17 cellular contexts compared by ENCODE assay signal in genomic region chr15:42146551-42147430, GRCh38. TPM values are rescaled to one million over a fixed set of nuclear protein-coding genes. Genes with fewer than 3 reads are reported as not detected.
DNase-seq lines count a peak whose midpoint lies in the region; ATAC-seq, FAIRE-seq and TF ChIP-seq lines count a peak whose summit lies in the region.
"Had no signal": no experiment of that assay in that cellular context is flagged by ENCODE, and none has a peak within 500 bp of the region (broad histone marks: within the 10 kb centered on the region; RNA-seq: fewer than 3 reads in every experiment).

No MANE protein-coding gene starts in this region.

- H3K36me3 ChIP-seq in heart right ventricle (no peaks in the 10 kb centered on the region), H1 (ENCODE audit: control insufficient read depth in 2 of 4, insufficient read depth in 4 of 4, low read length in 3 of 4) (no peaks in the 10 kb centered on the region), neuronal stem cell (replicated peaks in 1 of 2; ENCODE audit: control insufficient read depth in 2 of 2, insufficient read depth in 2 of 2, low read length in 2 of 2) (no peaks in the 10 kb centered on the region)

- H2BK15ac ChIP-seq in H1 (ENCODE audit: low read length) (peak overlapping the region; percentile 3; the same call in 1 of the 2 replicates), neuronal stem cell (ENCODE audit: low read length) (no peak overlapping the region)

- H3K4me3 ChIP-seq in heart right ventricle (no peak overlapping the region), H1 (ENCODE audit: extremely low read depth in 1 of 4, insufficient read depth in 2 of 4, low read depth in 3 of 4, low read length in 4 of 4) (no peak overlapping the region), neuronal stem cell (ENCODE audit: low read length in 2 of 2) (no peak overlapping the region)

- CTCF ChIA-PET in H1 (lab: Charles Lee; ENCODE audit: partially characterized antibody), result interaction anchor here (0.8 to 22.6 kb wide), 8 partner anchors 10 to 239 kb away, joined by 3 to 416 read pairs (median 7); partner anchors contain the start of gene PLA2G4F

- TF ChIP-seq EP300 in H1 (IDR thresholded peaks at IDR 0.05; ENCODE audit: borderline replicate concordance in 1 of 2, low read depth in 2 of 2, low read length in 2 of 2), result no peak

- no peak for ATAC-seq in heart right ventricle
- ATAC-seq in HG03469 (IDR thresholded peaks at IDR 0.05; ENCODE audit: unreplicated experiment), result no peak

- peaks cover 0 to 8% (median 0%) of the 10 kb centered on the region in 7 donors for H3K27me3 ChIP-seq in heart right ventricle
- H3K27me3 ChIP-seq in H1 (replicated peaks in 1 of 4; ENCODE audit: control insufficient read depth in 3 of 4, extremely low read depth in 1 of 4, insufficient read depth in 3 of 4, low read length in 3 of 4), result no peaks in the 10 kb centered on the region
- peaks cover 0 to 13% (median 0%) of the 10 kb centered on the region in 3 experiments for H3K27me3 ChIP-seq in neuronal stem cell (ENCODE audit: control insufficient read depth in 3 of 3, insufficient read depth in 3 of 3, low read depth in 1 of 3, low read length in 3 of 3)

- H4K91ac ChIP-seq in H1 (replicated peaks; ENCODE audit: insufficient read length, low read length) (no peak overlapping the region), neuronal stem cell (ENCODE audit: low read depth, low read length, poor library complexity) (no peak overlapping the region)

- H3K79me2 ChIP-seq in H1 (ENCODE audit: control insufficient read depth in 1 of 2, insufficient read depth in 2 of 2, low read length in 2 of 2), result no peaks in the 10 kb centered on the region

- H2BK5ac ChIP-seq in H1 (ENCODE audit: low read depth, low read length) (no peak overlapping the region), neuronal stem cell (ENCODE audit: low read length) (peak overlapping the region; percentile 19)

- H3K79me1 ChIP-seq in H1 (ENCODE audit: low read depth, low read length), result no peaks in the 10 kb centered on the region
- no peaks in the 10 kb centered on the region for H3K79me1 ChIP-seq in neuronal stem cell (ENCODE audit: low read depth, low read length)

- H3K23ac ChIP-seq in H1 (ENCODE audit: insufficient read length), result no peak overlapping the region
- no peak overlapping the region for H3K23ac ChIP-seq in neuronal stem cell (ENCODE audit: low read depth, low read length, poor library complexity)

- H3K14ac ChIP-seq in H1 (ENCODE audit: insufficient read length), result no peak overlapping the region
- peak overlapping the region; percentile 9 for H3K14ac ChIP-seq in neuronal stem cell (ENCODE audit: low read length)

- no peak overlapping the region for H4K5ac ChIP-seq in H1 (ENCODE audit: insufficient read length, low read depth, low read length)

- H4K20me1 ChIP-seq in H1 (replicated peaks in 1 of 2; ENCODE audit: control insufficient read depth in 1 of 2, insufficient read depth in 2 of 2, low read length in 2 of 2), result no peaks in the 10 kb centered on the region

- H2AFZ ChIP-seq in H1 (ENCODE audit: low read length) (0 out of 2 replicates have a peak overlapping the region, but pooled peaks have one; percentile 34), neuronal stem cell (ENCODE audit: low read length) (peak overlapping the region; percentile 17)

- no peak overlapping the region for H2BK12ac ChIP-seq in H1 (ENCODE audit: low read depth, low read length)
- H2BK12ac ChIP-seq in neuronal stem cell (ENCODE audit: low read length), result peak overlapping the region; percentile 67

- no peak for TF ChIP-seq RAD21 in H1 (IDR thresholded peaks at IDR 0.05 in 1 of 2, conservative IDR thresholded peaks at IDR 0.05 in 1 of 2; ENCODE audit: low read depth in 2 of 2, low read length in 2 of 2)

- 82 to 86% methylated on average over 24 of the region's 24 CpGs for whole genome bisulfite sequencing in heart right ventricle, 2 donors
- 92% methylated on average over 24 of the region's 24 CpGs; no CpG with 5 or more reads in 1 of the 2 experiments for WGBS in H1 (ENCODE audit: extremely low coverage in 1 of 2, insufficient coverage in 1 of 2, insufficient read length in 1 of 2, insufficient replicate concordance in 2 of 2, low coverage in 1 of 2, low lambda C conversion rate in 2 of 2, missing lambda C conversion rate in 1 of 2), 2 experiments
- WGBS in neuronal stem cell (ENCODE audit: extremely low coverage in 2 of 2, insufficient read length in 2 of 2, insufficient replicate concordance in 1 of 2), 2 donors, result no CpG with 5 or more reads among the region's 24 CpGs

- no peak for FAIRE-seq in H1 (lab: Jason Lieb, UNC)
- FAIRE-seq: G401.6, GM12891, GM19239, RCC 7860 had no signal

- H4K8ac ChIP-seq in H1 (ENCODE audit: extremely low read depth, insufficient read depth, low read length), result peak overlapping the region; percentile 89
- H4K8ac ChIP-seq in neuronal stem cell (ENCODE audit: low read depth, low read length), result no peak overlapping the region

- DNase-seq in cardiac septum (ENCODE audit: low spot score) (peak; percentile 44), heart right ventricle (no peak), H1 (ENCODE audit: low read depth in 1 of 2, low spot score in 2 of 2) (no peak), neuronal stem cell (ENCODE audit: low spot score) (no peak), NCI-H774 (lab: John Stamatoyannopoulos, UW) (no peak), DMS53 (lab: John Stamatoyannopoulos, UW) (no peak)
- DNase-seq: AML-193, KBM-7, NCI-H1694, SHP77 treated with DMSO at 0.1 percent for 48 hours had no signal

- H2AK5ac ChIP-seq in H1 (ENCODE audit: low read depth, low read length), result no peak overlapping the region
- H2AK5ac ChIP-seq in neuronal stem cell (ENCODE audit: low read depth, low read length), result peak overlapping the region; percentile 22

- H3K9ac ChIP-seq in H1 (replicated peaks in 1 of 4; ENCODE audit: extremely low read depth in 1 of 4, low read depth in 3 of 4, low read length in 3 of 4) (no peak overlapping the region), neuronal stem cell (ENCODE audit: low read depth, low read length, poor library complexity) (no peak overlapping the region)

- POLR2A ChIA-PET in H1 (lab: Charles Lee; ENCODE audit: partially characterized antibody), result interaction anchor here (0.6 kb wide), 1 partner anchor 444 kb away, joined by 3 read pairs; no protein-coding TSS in a partner anchor

- no peak for TF ChIP-seq CTCF in heart right ventricle (IDR thresholded peaks at IDR 0.05)
- no peak for TF ChIP-seq CTCF in H1 (IDR thresholded peaks at IDR 0.05; ENCODE audit: control extremely low read depth in 1 of 3, insufficient read depth in 1 of 3, low read depth in 1 of 3, low read length in 3 of 3)

- no peak overlapping the region for H3K27ac ChIP-seq in heart right ventricle
- H3K27ac ChIP-seq in H1 (ENCODE audit: low read depth, low read length), result no peak overlapping the region
- H3K27ac ChIP-seq in neuronal stem cell (replicated peaks; ENCODE audit: low read length), result no peak overlapping the region

- no peak overlapping the region for H3K4ac ChIP-seq in H1 (replicated peaks; ENCODE audit: insufficient read length, low read depth, low read length)
- no peak overlapping the region for H3K4ac ChIP-seq in neuronal stem cell (ENCODE audit: low read length)

- no peak overlapping the region for H3K4me2 ChIP-seq in H1 (ENCODE audit: insufficient read depth in 1 of 2, low read depth in 2 of 2, low read length in 2 of 2)
- no peak overlapping the region for H3K4me2 ChIP-seq in neuronal stem cell (ENCODE audit: insufficient read depth, low read length, poor library complexity, severe bottlenecking)

- intact Hi-C loops in cardiac septum (cut with DNase I) (no loop called here), heart right ventricle (cut with DNase I) (no loop called here)

- H2BK120ac ChIP-seq in H1 (replicated peaks; ENCODE audit: low read depth, low read length), result no peak overlapping the region
- no peak overlapping the region for H2BK120ac ChIP-seq in neuronal stem cell (ENCODE audit: low read depth, low read length)

- no peaks in the 10 kb centered on the region for H3K9me3 ChIP-seq in heart right ventricle
- no peaks in the 10 kb centered on the region for H3K9me3 ChIP-seq in H1 (ENCODE audit: insufficient read depth in 2 of 2, low read depth in 1 of 2, low read length in 1 of 2)
- no peaks in the 10 kb centered on the region for H3K9me3 ChIP-seq in neuronal stem cell (replicated peaks in 1 of 2; ENCODE audit: control insufficient read depth in 2 of 2, insufficient read depth in 1 of 2, low read depth in 1 of 2, low read length in 2 of 2)
- H3K9me3 ChIP-seq: Caco-2 had no signal

- H3K4me1 ChIP-seq in heart right ventricle (peaks cover 0 to 13% (median 5%) of the 10 kb centered on the region in 9 donors), H1 (replicated peaks in 1 of 4; ENCODE audit: control insufficient read depth in 3 of 4, insufficient read depth in 4 of 4, low read length in 3 of 4) (peaks cover 0 to 3% (median 0%) of the 10 kb centered on the region in 4 experiments; a peak in 1 of 7 replicates), neuronal stem cell (ENCODE audit: control insufficient read depth in 2 of 2, insufficient read depth in 1 of 2, low read depth in 1 of 2, low read length in 2 of 2) (no peaks in the 10 kb centered on the region)

- TF ChIP-seq POLR2A in H1 (IDR thresholded peaks at IDR 0.05; ENCODE audit: control extremely low read depth in 1 of 2, low read depth in 2 of 2, low read length in 2 of 2), result no peak

- H2BK20ac ChIP-seq in H1 (ENCODE audit: low read length), result no peak overlapping the region

- H3K18ac ChIP-seq in H1 (ENCODE audit: extremely low read depth, low read length), result no peak overlapping the region
- H3K18ac ChIP-seq in neuronal stem cell (ENCODE audit: low read length), result peak overlapping the region; percentile 17

- H3K23me2 ChIP-seq in H1 (ENCODE audit: low read depth, low read length), result no peaks in the 10 kb centered on the region

- H3K56ac ChIP-seq in H1 (replicated peaks; ENCODE audit: insufficient read length, low read depth, low read length), result no peak overlapping the region

RNA-seq across cellular contexts. Expression of gene PLA2G4F, which starts 9.6 kb away (rescaled TPM):
- 0.48 TPM for total RNA-seq in cardiac septum
- 10 to 100 TPM in 1 of 10 donors, 1 to 10 TPM in 7, under 1 TPM in 2; 0.38 to 13.8 (median 1.7) TPM for total RNA-seq in heart right ventricle
- polyA plus RNA-seq in heart right ventricle, result 1 to 10 TPM in 1 of 2 donors, under 1 TPM in 1; 0.03 to 5.5 TPM
- not detected in 2 replicates for total RNA-seq in H1 (2021; fragmentation: NEBNext Ultra II Directional; extraction: Animal tissue kit (Norgen Biotek cat#: 25700))
- polyA plus RNA-seq in H1 (2011; rRNA removed), result not detected in 2 replicates
- not detected for polyA plus RNA-seq in H1 (2011; cell fraction: cytosol; rRNA removed)
- polyA plus RNA-seq in H1 (2011; cell fraction: nucleus; rRNA removed), result not detected
- polyA plus RNA-seq in H1 (2012, experiment 1 of 2), result not detected in 4 replicates
- not detected for polyA plus RNA-seq in H1 (2012, experiment 2 of 2)
- polyA plus RNA-seq in H1 (2013, experiment 1 of 2), result not detected
- 0.04 TPM for polyA plus RNA-seq in H1 (2013, experiment 2 of 2)
- not detected in 2 replicates for polyA minus RNA-seq in H1 (2011; rRNA and poly(A)+ RNA removed)
- not detected for polyA minus RNA-seq in H1 (2011; cell fraction: cytosol; rRNA and poly(A)+ RNA removed)
- not detected for polyA minus RNA-seq in H1 (2011; cell fraction: nucleus; rRNA and poly(A)+ RNA removed)
- polyA plus RNA-seq in neuronal stem cell (2013, experiment 1 of 2), result not detected
- polyA plus RNA-seq in neuronal stem cell (2013, experiment 2 of 2), result not detected
- total RNA-seq: NCI-H460 had no signal

RNA-seq across cellular contexts. Expression of gene PLA2G4D, which starts 52.4 kb away (rescaled TPM):
- total RNA-seq in cardiac septum (not detected), heart right ventricle (not detected)
- polyA plus RNA-seq in heart right ventricle (not detected), H1 (2011; rRNA removed) (0.18 and 0.20 TPM in 2 replicates)
- total RNA-seq in H1 (2021; fragmentation: NEBNext Ultra II Directional; extraction: Animal tissue kit (Norgen Biotek cat#: 25700)), result 0.07 and 0.33 TPM in 2 replicates
- 0.14 TPM for polyA plus RNA-seq in H1 (2011; cell fraction: cytosol; rRNA removed)
- polyA plus RNA-seq in H1 (2011; cell fraction: nucleus; rRNA removed), result 0.67 TPM
- 0.06 to 0.13 TPM (median 0.09 TPM) in 3 of 4 replicates, not detected in the other for polyA plus RNA-seq in H1 (2012, experiment 1 of 2)
- 0.09 TPM for polyA plus RNA-seq in H1 (2012, experiment 2 of 2)
- polyA plus RNA-seq in H1 (2013, experiment 1 of 2), result 0.10 TPM
- 0.06 TPM for polyA plus RNA-seq in H1 (2013, experiment 2 of 2)
- polyA minus RNA-seq in H1 (2011; rRNA and poly(A)+ RNA removed), result 0.22 TPM in 1 of 2 replicates, not detected in the other
- not detected for polyA minus RNA-seq in H1 (2011; cell fraction: cytosol; rRNA and poly(A)+ RNA removed)
- 0.30 TPM for polyA minus RNA-seq in H1 (2011; cell fraction: nucleus; rRNA and poly(A)+ RNA removed)
- polyA plus RNA-seq in neuronal stem cell (2013, experiment 1 of 2), result 0.03 TPM
- polyA plus RNA-seq in neuronal stem cell (2013, experiment 2 of 2), result 0.07 TPM
- total RNA-seq: Caco-2, NCI-H460 had no signal
